In genomic region chr17:34580685-34581445, GRCh38 we compare ENCODE assay signal across 9 cellular contexts. TPM values are rescaled to one million over a fixed set of nuclear protein-coding genes. Genes with fewer than 3 reads are reported as not detected.
A peak's percentile ranks its signal among the peaks of the same experiment; 100 is the strongest.
DNase-seq lines count a peak whose midpoint lies in the region; ATAC-seq and TF ChIP-seq lines count a peak whose summit lies in the region.
"Had no signal": no experiment of that assay in that cellular context is flagged by ENCODE, and none has a peak within 500 bp of the region (broad histone marks: within the 10 kb centered on the region; RNA-seq: fewer than 3 reads in every experiment).

No MANE protein-coding gene starts in this region.

- H2AK5ac ChIP-seq in trophoblast cell (ENCODE audit: low read length), result no peak overlapping the region

- no peak overlapping the region for H3K4ac ChIP-seq in trophoblast cell (ENCODE audit: low read depth, low read length)

- no peak overlapping the region for H4K12ac ChIP-seq in trophoblast cell (ENCODE audit: low read depth, low read length)

- H3K27ac Mint-ChIP-seq in CD4-positive, alpha-beta memory T cell, result no peak overlapping the region
- no peak overlapping the region for H3K27ac Mint-ChIP-seq in effector memory CD8-positive, alpha-beta T cell
- no peak overlapping the region for H3K27ac Mint-ChIP-seq in natural killer cell

- no peak overlapping the region for H3K4me3 ChIP-seq in CD4-positive, alpha-beta memory T cell (ENCODE audit: low read length in 2 of 2)
- H3K4me3 ChIP-seq in HUES48 (ENCODE audit: low read depth, low read length) (peak overlapping the region; percentile 54), trophoblast cell (ENCODE audit: low read depth, low read length) (peak overlapping the region; percentile 57), body of pancreas (no peak overlapping the region)

- H3K9ac ChIP-seq in HUES48 (ENCODE audit: low read depth, low read length) (no peak overlapping the region), trophoblast cell (ENCODE audit: low read length) (no peak overlapping the region)

- TF ChIP-seq POLR2A in body of pancreas (IDR thresholded peaks at IDR 0.05), result no peak

- peaks cover 42% of the 10 kb centered on the region for H3K27me3 ChIP-seq in CD4-positive, alpha-beta memory T cell (ENCODE audit: insufficient read depth, low read length)
- H3K27me3 ChIP-seq in HUES48 (ENCODE audit: control insufficient read depth, insufficient read depth, low read length) (peaks cover 100% of the 10 kb centered on the region), trophoblast cell (ENCODE audit: insufficient read depth, low read length) (peaks cover 54% of the 10 kb centered on the region), body of pancreas (peaks cover 5 to 59% of the 10 kb centered on the region in 2 donors)

- H3K14ac ChIP-seq in trophoblast cell (ENCODE audit: low read length), result no peak overlapping the region

- H3K23ac ChIP-seq in trophoblast cell (ENCODE audit: low read length), result no peak overlapping the region

- no peaks in the 10 kb centered on the region for H3K9me3 Mint-ChIP-seq in CD4-positive, alpha-beta memory T cell
- H3K9me3 Mint-ChIP-seq in effector memory CD8-positive, alpha-beta T cell, result no peaks in the 10 kb centered on the region
- H3K9me3 Mint-ChIP-seq in natural killer cell, result no peaks in the 10 kb centered on the region

- H2BK5ac ChIP-seq in trophoblast cell (ENCODE audit: low read depth, low read length, poor library complexity), result no peak overlapping the region

- CTCF ChIA-PET in CD4-positive, alpha-beta memory T cell (lab: Charles Lee; ENCODE audit: partially characterized antibody), result interaction anchor here (1.0 kb wide), 1 partner anchor 11 kb away, joined by 3 read pairs; no protein-coding TSS in a partner anchor

- H3K9me3 ChIP-seq in CD4-positive, alpha-beta memory T cell (ENCODE audit: control insufficient read depth in 1 of 2, low read length in 2 of 2), result no peaks in the 10 kb centered on the region
- H3K9me3 ChIP-seq in HUES48 (ENCODE audit: control insufficient read depth, insufficient read depth, low read length) (no peaks in the 10 kb centered on the region), trophoblast cell (ENCODE audit: insufficient read depth, low read depth, low read length) (no peaks in the 10 kb centered on the region), body of pancreas (no peaks in the 10 kb centered on the region)
- H3K9me3 ChIP-seq: pancreas had no signal

- TF ChIP-seq CTCF in body of pancreas (IDR thresholded peaks at IDR 0.05) (no peak), natural killer cell (IDR thresholded peaks at IDR 0.05) (no peak)

- H3K4me2 ChIP-seq in trophoblast cell (ENCODE audit: low read length), result peak overlapping the region; percentile 85

- no peak overlapping the region for H3K18ac ChIP-seq in trophoblast cell (ENCODE audit: low read length)

- no CpG with 5 or more reads among the region's 71 CpGs for WGBS in trophoblast cell (ENCODE audit: extremely low coverage, insufficient coverage, insufficient read length)
- 3% methylated on average over 13 to 64 of the region's 71 CpGs for WGBS in body of pancreas, 2 donors

- H4K91ac ChIP-seq in trophoblast cell (ENCODE audit: low read depth, low read length), result no peak overlapping the region

- no peak for DNase-seq in CD4-positive, alpha-beta memory T cell
- no peak for DNase-seq in effector memory CD8-positive, alpha-beta T cell
- no peak for DNase-seq in trophoblast cell
- no peak for DNase-seq in body of pancreas
- no peak for DNase-seq in natural killer cell

- H3K4me1 ChIP-seq in CD4-positive, alpha-beta memory T cell (ENCODE audit: insufficient read depth, low read length), result peaks cover 11% of the 10 kb centered on the region
- H3K4me1 ChIP-seq in HUES48 (ENCODE audit: control insufficient read depth, insufficient read depth, low read length), result peaks cover 23% of the 10 kb centered on the region
- peaks cover 14 to 28% of the 10 kb centered on the region in 2 experiments for H3K4me1 ChIP-seq in trophoblast cell (ENCODE audit: control insufficient read depth in 1 of 2, insufficient read depth in 2 of 2, low read length in 2 of 2)
- H3K4me1 ChIP-seq in body of pancreas, result peaks cover 36% of the 10 kb centered on the region

- POLR2A ChIA-PET in CD4-positive, alpha-beta memory T cell (lab: Charles Lee; ENCODE audit: partially characterized antibody), result interaction anchor here (0.6 kb wide), 1 partner anchor 263 kb away, joined by 3 read pairs; no protein-coding TSS in a partner anchor

- no peaks in the 10 kb centered on the region for H3K79me2 ChIP-seq in trophoblast cell (ENCODE audit: control insufficient read depth, insufficient read depth, low read length, poor library complexity)

- H2AFZ ChIP-seq in trophoblast cell (ENCODE audit: insufficient read depth, low read length, poor library complexity), result no peak overlapping the region

- no peak overlapping the region for H3K27ac ChIP-seq in CD4-positive, alpha-beta memory T cell (ENCODE audit: low read depth, low read length)
- H3K27ac ChIP-seq in HUES48 (ENCODE audit: low read depth, low read length), result no peak overlapping the region
- H3K27ac ChIP-seq in trophoblast cell (ENCODE audit: low read depth, low read length), result no peak overlapping the region
- H3K27ac ChIP-seq in body of pancreas, result no peak overlapping the region
- H3K27ac ChIP-seq: pancreas had no signal

- no peak overlapping the region for H2BK12ac ChIP-seq in trophoblast cell (ENCODE audit: low read length)

- H3K27me3 Mint-ChIP-seq in CD4-positive, alpha-beta memory T cell, result peaks cover 53 to 65% of the 10 kb centered on the region in 2 donors
- H3K27me3 Mint-ChIP-seq in effector memory CD8-positive, alpha-beta T cell, result peaks cover 75 to 97% of the 10 kb centered on the region in 2 donors
- peaks cover 62 to 65% of the 10 kb centered on the region in 2 donors for H3K27me3 Mint-ChIP-seq in natural killer cell (ENCODE audit: low read depth in 2 of 2)

- H3K4me1 Mint-ChIP-seq in CD4-positive, alpha-beta memory T cell, result peaks cover 0 to 46% (median 12%) of the 10 kb centered on the region in 4 donors
- peaks cover 12 to 16% of the 10 kb centered on the region in 2 donors for H3K4me1 Mint-ChIP-seq in effector memory CD8-positive, alpha-beta T cell (ENCODE audit: low read depth in 2 of 2)
- H3K4me1 Mint-ChIP-seq in natural killer cell, result peaks cover 0 to 12% of the 10 kb centered on the region in 2 donors

- no peaks in the 10 kb centered on the region for H3K79me1 ChIP-seq in trophoblast cell (ENCODE audit: low read length)

- H3K36me3 Mint-ChIP-seq in CD4-positive, alpha-beta memory T cell, result no peaks in the 10 kb centered on the region
- H3K36me3 Mint-ChIP-seq in effector memory CD8-positive, alpha-beta T cell (ENCODE audit: insufficient read depth), result no peaks in the 10 kb centered on the region
- no peaks in the 10 kb centered on the region for H3K36me3 Mint-ChIP-seq in natural killer cell

- H3K36me3 ChIP-seq in CD4-positive, alpha-beta memory T cell (ENCODE audit: insufficient read depth, low read length), result no peaks in the 10 kb centered on the region
- H3K36me3 ChIP-seq in HUES48 (ENCODE audit: control insufficient read depth, insufficient read depth, low read length) (no peaks in the 10 kb centered on the region), trophoblast cell (ENCODE audit: control insufficient read depth in 1 of 2, insufficient read depth in 2 of 2, low read length in 2 of 2) (no peaks in the 10 kb centered on the region), body of pancreas (replicated peaks in 1 of 2; ENCODE audit: insufficient read depth in 1 of 2, low read depth in 2 of 2) (no peaks in the 10 kb centered on the region)
- H3K36me3 ChIP-seq: pancreas had no signal

- no peak overlapping the region for H2BK120ac ChIP-seq in trophoblast cell (ENCODE audit: insufficient read depth, low read length, poor library complexity)

- peak overlapping the region in 7 of 8 donors; percentile 48 to 79 (median 69) for H3K4me3 Mint-ChIP-seq in CD4-positive, alpha-beta memory T cell
- peak overlapping the region; percentile 83 to 84 for H3K4me3 Mint-ChIP-seq in effector memory CD8-positive, alpha-beta T cell
- H3K4me3 Mint-ChIP-seq in natural killer cell, result no peak overlapping the region

- no peak for ATAC-seq in effector memory CD8-positive, alpha-beta T cell (replicated peaks)
- ATAC-seq in body of pancreas, result no peak
- ATAC-seq in natural killer cell, result no peak
- ATAC-seq in GM21367 (IDR thresholded peaks at IDR 0.05; ENCODE audit: unreplicated experiment), result no peak
- no peak for ATAC-seq in GM18861 (IDR thresholded peaks at IDR 0.05; ENCODE audit: unreplicated experiment)

- intact Hi-C loops in CD4-positive, alpha-beta memory T cell (cut with micrococcal nuclease), result no loop called here
- intact Hi-C loops in body of pancreas (cut with DNase I), result no loop called here
- intact Hi-C loops in natural killer cell (cut with micrococcal nuclease), result loop anchor here (10.0 kb wide), 1 partner anchor 56 kb away; no protein-coding TSS in a partner anchor

- no peak overlapping the region for H4K8ac ChIP-seq in trophoblast cell (ENCODE audit: low read depth, low read length)

RNA-seq across cellular contexts. Expression of gene TMEM132E, which starts 1.5 kb away (rescaled TPM):
- total RNA-seq in CD4-positive, alpha-beta memory T cell, result under 1 TPM; 0.23 to 0.42 TPM
- polyA plus RNA-seq in CD4-positive, alpha-beta memory T cell, result under 1 TPM; 0.11 to 0.13 TPM
- 1.7 and 1.8 TPM in 2 replicates for polyA plus RNA-seq in trophoblast cell (2013)
- not detected for total RNA-seq in body of pancreas
- under 1 TPM in 2 of 3 donors, not detected in 1; 0.05 to 0.08 TPM for total RNA-seq in natural killer cell

Comparison
In these comparisons a context has a peak if more than half of its experiments do, and no peak if none do; other contexts are left out.
1. H3K4me3 ChIP-seq: peak in HUES48 (single experiment) and trophoblast cell (single experiment); none in CD4-positive, alpha-beta memory T cell (0 of 2) and body of pancreas (0 of 2).